8 cellular contexts compared by ENCODE assay signal in the genomic region with DNA sequence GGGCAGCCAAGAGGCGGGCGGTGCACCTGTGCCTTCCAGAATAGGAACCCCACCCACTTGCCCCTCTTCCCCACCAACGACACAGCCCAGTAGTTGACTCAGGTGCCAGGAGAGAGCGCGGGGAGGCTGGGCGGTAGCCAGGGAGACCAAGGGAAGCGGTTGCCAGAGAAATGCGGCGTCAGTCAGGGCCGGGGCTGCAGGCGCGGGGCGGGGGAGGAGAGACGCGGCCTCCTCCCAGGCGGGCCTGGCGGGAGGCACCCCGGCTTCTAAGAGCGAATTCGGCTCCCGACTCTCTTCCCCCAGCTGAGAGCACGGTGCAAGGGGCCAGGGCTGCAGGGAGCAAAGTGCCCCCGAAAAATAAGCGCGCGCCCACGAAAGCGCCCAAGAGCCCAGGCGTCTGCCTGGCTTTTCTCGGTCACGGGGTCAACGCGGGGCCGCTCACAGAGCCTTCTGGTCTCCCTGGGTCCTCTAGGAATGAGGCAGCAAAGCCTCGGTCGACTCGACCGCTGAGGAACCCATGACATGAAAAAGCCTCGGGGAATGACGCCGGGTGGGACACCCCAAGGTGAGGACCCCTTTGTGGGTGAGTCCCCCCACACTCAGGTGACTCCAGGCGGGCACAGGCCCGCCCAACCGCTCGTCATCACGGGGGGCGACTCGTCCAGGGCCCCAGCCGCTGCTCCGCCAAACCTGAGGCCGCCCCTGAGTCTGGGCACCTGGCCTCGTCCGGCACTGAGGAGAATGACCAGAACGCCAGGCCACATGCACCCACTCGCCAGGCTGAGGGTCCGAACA. TPM values are rescaled to one million over a fixed set of nuclear protein-coding genes. Genes with fewer than 3 reads are reported as not detected.
DNase-seq lines count a peak whose midpoint lies in the region; TF ChIP-seq lines count a peak whose summit lies in the region.

No MANE protein-coding gene starts in this region.

- H4K20me1 ChIP-seq in fibroblast of lung (ENCODE audit: control insufficient read depth, extremely low read depth, insufficient read depth, low read length): no peaks in the 10 kb centered on the region

- H3K4me3 ChIP-seq in H7 (ENCODE audit: insufficient read depth, low read depth, low read length): peak overlapping the region; percentile 34
- H3K4me3 ChIP-seq in fibroblast of lung (replicated peaks in 1 of 4; ENCODE audit: control extremely low read depth in 1 of 4, insufficient read depth in 1 of 4, low read depth in 3 of 4, low read length in 4 of 4): peak overlapping the region in 3 of 4 experiments; percentile 0 to 60 (median 24)
- H3K4me3 ChIP-seq in SJCRH30: no peak overlapping the region

- no peaks in the 10 kb centered on the region for H3K36me3 ChIP-seq in H7 (replicated peaks; ENCODE audit: control insufficient read depth, insufficient read depth, low read length)
- no peaks in the 10 kb centered on the region for H3K36me3 ChIP-seq in fibroblast of lung (ENCODE audit: control insufficient read depth, insufficient read depth, low read length)
- H3K36me3 ChIP-seq in SJCRH30: no peaks in the 10 kb centered on the region

- H3K4me1 ChIP-seq in fibroblast of lung (ENCODE audit: control insufficient read depth, extremely low read depth, insufficient read depth, low read length): no peaks in the 10 kb centered on the region
- H3K4me1 ChIP-seq in SJCRH30: no peaks in the 10 kb centered on the region

- peak overlapping the region; percentile 59 for H3K4me2 ChIP-seq in fibroblast of lung (ENCODE audit: extremely low read depth, insufficient read depth, low read length)

- no peaks in the 10 kb centered on the region for H3K79me2 ChIP-seq in fibroblast of lung (ENCODE audit: control insufficient read depth, insufficient read depth, low read length)

- H3K9me3 ChIP-seq in fibroblast of lung (ENCODE audit: control insufficient read depth, insufficient read depth, low read depth, low read length): no peaks in the 10 kb centered on the region
- H3K9me3 ChIP-seq in SJCRH30 (replicated peaks): no peaks in the 10 kb centered on the region

- no peak for TF ChIP-seq CTCF in fibroblast of lung (conservative IDR thresholded peaks at IDR 0.05 in 1 of 2, IDR thresholded peaks at IDR 0.05 in 1 of 2; ENCODE audit: low read depth in 1 of 2, low read length in 2 of 2)

- H3K9ac ChIP-seq in fibroblast of lung (ENCODE audit: insufficient read depth, low read length): no peak overlapping the region

- H2AFZ ChIP-seq in fibroblast of lung (ENCODE audit: low read length): no peak overlapping the region

- H3K27me3 ChIP-seq in H7 (ENCODE audit: control insufficient read depth, insufficient read depth, low read length) (peaks cover 49% of the 10 kb centered on the region), fibroblast of lung (ENCODE audit: control insufficient read depth, insufficient read depth, low read length) (peaks cover 16% of the 10 kb centered on the region), SJCRH30 (peaks cover 3% of the 10 kb centered on the region; the same call in 1 of the 2 replicates)

- H3K27ac ChIP-seq in fibroblast of lung (ENCODE audit: insufficient read depth, low read length) (no peak overlapping the region), SJCRH30 (no peak overlapping the region)

- DNase-seq in H7: peak; percentile 88
- peak; percentile 88 for DNase-seq in NCI-H69 (lab: John Stamatoyannopoulos, UW)
- DNase-seq in fibroblast of lung (ENCODE audit: low read depth in 2 of 2): no peak
- DNase-seq in retina: peak; percentile 88
- no peak for DNase-seq in SJCRH30
- DNase-seq in cortex of kidney (lab: John Stamatoyannopoulos, UW): no peak
- DNase-seq in superior temporal gyrus (ENCODE audit: extremely low spot score): no peak
- no peak for DNase-seq in cerebellum (ENCODE audit: low spot score)

RNA-seq across cellular contexts. Expression of a gene that starts 0.7 kb away (rescaled TPM):
- 1.3 and 4.0 TPM in 2 replicates for total RNA-seq in H7 (2014; rRNA removed; shearing (Covaris generic))
- 24.9 and 62.3 TPM in 2 replicates for total RNA-seq in fibroblast of lung
- polyA plus RNA-seq in fibroblast of lung: 8.4 and 16.1 TPM in 2 replicates
- polyA plus RNA-seq in fibroblast of lung (2012): 5.8 and 10.4 TPM in 2 replicates
- 18.7 and 28.0 TPM in 2 replicates for polyA minus RNA-seq in fibroblast of lung (ENCODE audit: low replicate concordance)
- 0.04 and 0.13 TPM in 2 replicates for total RNA-seq in SJCRH30 (2014; rRNA removed; shearing (Covaris generic))
- total RNA-seq in cerebellum: 4.4 TPM

Comparison
In these comparisons a context has a peak if more than half of its experiments do, and no peak if none do; other contexts are left out.
1. DNase-seq: peak in H7 (single experiment), NCI-H69 (single experiment) and retina (single experiment); none in fibroblast of lung (0 of 2), SJCRH30 (0 of 2), cortex of kidney (single experiment), superior temporal gyrus (single experiment) and cerebellum (single experiment).